Comparison of ENCODE assay signal across 19 cellular contexts in the genomic region with DNA sequence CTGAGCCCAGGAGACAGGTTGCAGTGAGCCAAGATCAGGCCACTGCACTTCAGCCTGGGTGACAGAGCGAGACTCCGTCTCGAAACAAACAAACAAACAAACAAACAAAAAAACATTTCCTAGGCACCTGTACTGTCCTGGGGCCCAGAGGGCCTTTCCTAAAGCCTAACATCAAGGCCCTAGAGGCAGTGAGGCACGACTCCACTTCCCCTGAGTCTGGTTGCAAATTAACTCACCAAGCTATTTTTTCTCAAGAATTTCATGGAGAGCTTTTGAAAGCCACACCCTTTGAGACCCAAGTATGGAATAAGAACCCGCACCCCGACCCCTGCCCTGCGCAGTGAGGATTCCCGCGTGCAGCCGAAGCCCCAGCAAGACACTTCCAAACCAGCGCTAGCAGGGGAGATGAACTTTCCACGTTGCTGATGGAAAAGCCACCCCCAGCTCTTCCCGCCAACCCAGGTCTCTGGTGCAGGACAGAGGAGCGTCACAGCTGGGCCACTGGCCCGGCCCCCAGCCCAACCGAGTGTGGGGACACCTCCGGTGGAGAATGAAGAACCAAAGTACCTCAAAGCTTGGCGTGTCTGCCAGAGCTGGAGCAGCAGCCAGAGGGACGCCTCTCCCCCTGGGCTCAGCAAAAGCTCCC. TPM values are rescaled to one million over a fixed set of nuclear protein-coding genes. Genes with fewer than 3 reads are reported as not detected.
DNase-seq lines count a peak whose midpoint lies in the region; ATAC-seq and TF ChIP-seq lines count a peak whose summit lies in the region.
"Had no signal": no experiment of that assay in that cellular context is flagged by ENCODE, and none has a peak within 500 bp of the region (broad histone marks: within the 10 kb centered on the region; RNA-seq: fewer than 3 reads in every experiment).

No MANE protein-coding gene starts in this region.

- H3K9ac ChIP-seq in duodenal mucosa (ENCODE audit: low read depth in 1 of 2, low read length in 2 of 2): peak overlapping the region; percentile 86 to 92

- H3K4me1 Mint-ChIP-seq in nephron (no peaks in the 10 kb centered on the region), Calu3 (ENCODE audit: low read depth, unreplicated experiment) (no peaks in the 10 kb centered on the region)
- H3K4me1 Mint-ChIP-seq: CD8-positive, alpha-beta memory T cell had no signal

- H3K4me3 Mint-ChIP-seq in nephron: no peak overlapping the region
- H3K4me3 Mint-ChIP-seq in Calu3 (ENCODE audit: low read depth, unreplicated experiment): no peak overlapping the region
- H3K4me3 Mint-ChIP-seq: CD8-positive, alpha-beta memory T cell had no signal

- ATAC-seq in thoracic aorta (ENCODE audit: insufficient number of reproducible peaks, low FRiP score, low read depth): no peak
- ATAC-seq: HCT116 had no signal

- no peaks in the 10 kb centered on the region for H3K9me3 ChIP-seq in duodenal mucosa (ENCODE audit: control insufficient read depth in 1 of 2, low read length in 2 of 2)
- no peaks in the 10 kb centered on the region for H3K9me3 ChIP-seq in thoracic aorta
- H3K9me3 ChIP-seq: BE2C, SJSA1 had no signal

- H3K4me3 ChIP-seq in H7 (ENCODE audit: insufficient read depth, low read depth, low read length) (no peak overlapping the region), duodenal mucosa (ENCODE audit: low read depth in 1 of 2, low read length in 2 of 2) (peak overlapping the region; percentile 84), thoracic aorta (peak overlapping the region; percentile 44)
- H3K4me3 ChIP-seq: SJSA1 had no signal

- H3K36me3 Mint-ChIP-seq in nephron (ENCODE audit: low read depth) (no peaks in the 10 kb centered on the region), Calu3 (ENCODE audit: insufficient read depth, unreplicated experiment) (peaks cover 5% of the 10 kb centered on the region)
- H3K36me3 Mint-ChIP-seq: CD8-positive, alpha-beta memory T cell had no signal

- H3K36me3 ChIP-seq in H7 (replicated peaks; ENCODE audit: control insufficient read depth, insufficient read depth, low read length): no peaks in the 10 kb centered on the region
- peaks cover 6 to 20% of the 10 kb centered on the region in 2 donors for H3K36me3 ChIP-seq in duodenal mucosa (ENCODE audit: control insufficient read depth in 1 of 2, insufficient read depth in 2 of 2, low read length in 2 of 2)
- no peaks in the 10 kb centered on the region for H3K36me3 ChIP-seq in thoracic aorta
- H3K36me3 ChIP-seq: BE2C, SJSA1 had no signal

- no peaks in the 10 kb centered on the region for H3K27me3 Mint-ChIP-seq in nephron (ENCODE audit: low read depth)
- no peaks in the 10 kb centered on the region for H3K27me3 Mint-ChIP-seq in Calu3 (ENCODE audit: unreplicated experiment)
- H3K27me3 Mint-ChIP-seq: CD8-positive, alpha-beta memory T cell had no signal

- DNase-seq in H7 (peak; percentile 44), thoracic aorta (ENCODE audit: low spot score) (no peak), Calu3 (no peak), retina (no peak), D341Med (ENCODE audit: low spot score) (no peak)
- DNase-seq: BE2C; CD8-positive, alpha-beta memory T cell; DMS 273 treated with DMSO at 0.1 percent for 48 hours; EL; KBM-7; NCI-H1436 treated with DMSO at 0.1 percent for 48 hours; NCI-H2081 treated with DMSO at 0.1 percent for 48 hours; NCI-H2227 treated with DMSO at 0.1 percent for 48 hours; NCI-H524 treated with DMSO at 0.1 percent for 48 hours; OCI-M1 had no signal

- peak overlapping the region; percentile 62 to 87 (median 65) for H3K27ac Mint-ChIP-seq in nephron
- no peak overlapping the region for H3K27ac Mint-ChIP-seq in Calu3 (ENCODE audit: unreplicated experiment)
- H3K27ac Mint-ChIP-seq: CD8-positive, alpha-beta memory T cell had no signal

- CTCF ChIA-PET in Calu3 (lab: Charles Lee): interaction anchor here (0.6 kb wide), 1 partner anchor 542 kb away, joined by 3 read pairs; no protein-coding TSS in a partner anchor

- BruUV-seq in Calu3 (replicated peaks; lab: Mats Ljungman, UMichigan): no TSS peak

- H3K9me3 Mint-ChIP-seq in nephron (no peaks in the 10 kb centered on the region), Calu3 (ENCODE audit: low read depth, unreplicated experiment) (no peaks in the 10 kb centered on the region)
- H3K9me3 Mint-ChIP-seq: CD8-positive, alpha-beta memory T cell had no signal

- H3K4me1 ChIP-seq in duodenal mucosa (ENCODE audit: control insufficient read depth in 1 of 2, insufficient read depth in 2 of 2, low read length in 2 of 2): peaks cover 7 to 25% of the 10 kb centered on the region in 2 donors
- peaks cover 0 to 20% of the 10 kb centered on the region in 2 donors for H3K4me1 ChIP-seq in thoracic aorta (ENCODE audit: control insufficient read depth in 1 of 2, low read depth in 2 of 2)
- H3K4me1 ChIP-seq: BE2C, SJSA1 had no signal

- intact Hi-C loops in Calu3 (cut with micrococcal nuclease; ENCODE audit: unreplicated experiment): no loop called here

- H3K27me3 ChIP-seq in H7 (ENCODE audit: control insufficient read depth, insufficient read depth, low read length): no peaks in the 10 kb centered on the region
- no peaks in the 10 kb centered on the region for H3K27me3 ChIP-seq in duodenal mucosa (ENCODE audit: control insufficient read depth in 1 of 2, insufficient read depth in 2 of 2, low read length in 2 of 2)
- no peaks in the 10 kb centered on the region for H3K27me3 ChIP-seq in thoracic aorta (replicated peaks; ENCODE audit: insufficient read depth)
- H3K27me3 ChIP-seq: BE2C, SJSA1 had no signal

- H3K27ac ChIP-seq in duodenal mucosa (ENCODE audit: low read depth, low read length): peak overlapping the region; percentile 78
- H3K27ac ChIP-seq in thoracic aorta: no peak overlapping the region
- H3K27ac ChIP-seq: SJSA1 had no signal

- TF ChIP-seq CTCF in nephron (IDR thresholded peaks at IDR 0.05; ENCODE audit: unreplicated experiment in 3 of 3) (no peak), thoracic aorta (IDR thresholded peaks at IDR 0.05) (no peak), Calu3 (IDR thresholded peaks at IDR 0.05; ENCODE audit: unreplicated experiment) (no peak)

RNA-seq across cellular contexts. Expression of a gene that starts 1.2 kb away (rescaled TPM):
- 0.90 TPM in 1 of 2 replicates, not detected in the other for total RNA-seq in H7 (2014; rRNA removed; shearing (Covaris generic))
- total RNA-seq in thoracic aorta (under 1 TPM in 1 of 2 donors, not detected in 1; 0.56 TPM), Calu3 (2022) (0.42 and 0.64 TPM in 2 replicates)
- total RNA-seq: CD8-positive, alpha-beta memory T cell had no signal

RNA-seq across cellular contexts. Expression of a gene that starts 21.4 kb away (rescaled TPM):
- 11.3 and 12.9 TPM in 2 replicates for total RNA-seq in H7 (2014; rRNA removed; shearing (Covaris generic))
- total RNA-seq in thoracic aorta (10 to 100 TPM; 10.4 to 11.8 TPM), Calu3 (2022) (17.6 and 23.8 TPM in 2 replicates)

RNA-seq across cellular contexts. Expression of a gene that starts 31.5 kb away (rescaled TPM):
- 34.5 and 40.1 TPM in 2 replicates for total RNA-seq in H7 (2014; rRNA removed; shearing (Covaris generic))
- total RNA-seq in thoracic aorta (100 to 1,000 TPM; 101 to 122 TPM), Calu3 (2022) (112 and 123 TPM in 2 replicates)

RNA-seq across cellular contexts. Expression of a gene that starts 39.4 kb away (rescaled TPM):
- total RNA-seq in H7 (2014; rRNA removed; shearing (Covaris generic)): 9.7 and 11.5 TPM in 2 replicates
- total RNA-seq in thoracic aorta (1 to 10 TPM; 7.7 to 8.3 TPM), Calu3 (2022) (3.3 and 4.3 TPM in 2 replicates)
- total RNA-seq: SJSA1 had no signal
